Comparison of ENCODE assay signal across 11 cellular contexts in genomic region chr17:43918026-43918389, GRCh38. TPM values are rescaled to one million over a fixed set of nuclear protein-coding genes. Genes with fewer than 3 reads are reported as not detected.
DNase-seq lines count a peak whose midpoint lies in the region; ATAC-seq lines count a peak whose summit lies in the region.
"Had no signal": no experiment of that assay in that cellular context is flagged by ENCODE, and none has a peak within 500 bp of the region (broad histone marks: within the 10 kb centered on the region; RNA-seq: fewer than 3 reads in every experiment).

No MANE protein-coding gene starts in this region.

- no peaks in the 10 kb centered on the region for H3K27me3 Mint-ChIP-seq in activated T-cell treated with anti-CD3 and anti-CD28 coated beads, Interleukin-2, amount 50 U/mL, for 72 hours (ENCODE audit: low read depth)
- H3K27me3 Mint-ChIP-seq in T-cell = peaks cover 0 to 3% of the 10 kb centered on the region in 2 donors
- peaks cover 6 to 7% of the 10 kb centered on the region in 2 donors for H3K27me3 Mint-ChIP-seq in effector memory CD8-positive, alpha-beta T cell
- peaks cover 16 to 20% of the 10 kb centered on the region in 2 donors for H3K27me3 Mint-ChIP-seq in stimulated activated naive B cell treated with anti-CD40 and anti-IgM and Interleukin-4, amounts not matched to agents 10 μg/mL and 1 μg/mL and 100 μg/mL, for 72 hours

- peak overlapping the region; percentile 58 to 75 for H3K4me3 Mint-ChIP-seq in activated T-cell treated with anti-CD3 and anti-CD28 coated beads, Interleukin-2, amount 50 U/mL, for 72 hours
- H3K4me3 Mint-ChIP-seq in T-cell = peak overlapping the region; percentile 77 to 82 (median 79)
- H3K4me3 Mint-ChIP-seq in effector memory CD8-positive, alpha-beta T cell = peak overlapping the region; percentile 40 to 68
- H3K4me3 Mint-ChIP-seq in stimulated activated naive B cell treated with anti-CD40 and anti-IgM and Interleukin-4, amounts not matched to agents 10 μg/mL and 1 μg/mL and 100 μg/mL, for 72 hours = peak overlapping the region; percentile 77 to 79

- H3K36me3 Mint-ChIP-seq in activated T-cell treated with anti-CD3 and anti-CD28 coated beads, Interleukin-2, amount 50 U/mL, for 72 hours (ENCODE audit: insufficient read depth in 2 of 2) = no peaks in the 10 kb centered on the region
- H3K36me3 Mint-ChIP-seq in T-cell = no peaks in the 10 kb centered on the region
- H3K36me3 Mint-ChIP-seq in effector memory CD8-positive, alpha-beta T cell (ENCODE audit: insufficient read depth) = no peaks in the 10 kb centered on the region
- H3K36me3 Mint-ChIP-seq in stimulated activated naive B cell treated with anti-CD40 and anti-IgM and Interleukin-4, amounts not matched to agents 10 μg/mL and 1 μg/mL and 100 μg/mL, for 72 hours = peaks cover 2 to 3% of the 10 kb centered on the region in 2 donors

- CTCF ChIA-PET in T-cell (lab: Charles Lee) = interaction anchor here (0.6 to 1.2 kb wide), 3 partner anchors 11 to 191 kb away, joined by 3 to 8 read pairs (median 6); partner anchors contain the start of gene MPP2 (in 1 of the 2)

- peak in 1 of 2 donors; percentile 10 for ATAC-seq in activated T-cell treated with anti-CD3 and anti-CD28 coated beads, Interleukin-2, amount 50 U/mL, for 72 hours (replicated peaks in 1 of 2)
- peak in 1 of 4 experiments; percentile 4 for ATAC-seq in T-cell (replicated peaks in 1 of 4)
- no peak for ATAC-seq in effector memory CD8-positive, alpha-beta T cell (replicated peaks)
- no peak for ATAC-seq in stimulated activated naive B cell treated with anti-CD40 and anti-IgM and Interleukin-4, amounts not matched to agents 10 μg/mL and 1 μg/mL and 100 μg/mL, for 72 hours (replicated peaks)

- H3K27ac Mint-ChIP-seq in activated T-cell treated with anti-CD3 and anti-CD28 coated beads, Interleukin-2, amount 50 U/mL, for 72 hours = no peak overlapping the region
- H3K27ac Mint-ChIP-seq in T-cell = peak overlapping the region; percentile 29 to 77
- H3K27ac Mint-ChIP-seq in effector memory CD8-positive, alpha-beta T cell = peak overlapping the region in 1 of 2 donors; percentile 32
- no peak overlapping the region for H3K27ac Mint-ChIP-seq in stimulated activated naive B cell treated with anti-CD40 and anti-IgM and Interleukin-4, amounts not matched to agents 10 μg/mL and 1 μg/mL and 100 μg/mL, for 72 hours

- POLR2A ChIA-PET in T-cell (lab: Charles Lee) = no interaction called here

- DNase-seq in activated T-cell treated with anti-CD3 and anti-CD28 coated beads, Interleukin-2, amount 50 U/mL, for 72 hours = no peak
- no peak for DNase-seq in activated T-cell treated with anti-CD3 and anti-CD28 coated beads, Interleukin-2, amount 50 U/mL, for 48 hours
- DNase-seq in T-cell (no peak), NCI-H1092 treated with DMSO at 0.1 percent for 48 hours (lab: John Stamatoyannopoulos, UW) (no peak), NCI-H2081 (lab: John Stamatoyannopoulos, UW) (no peak), DMS53 (lab: John Stamatoyannopoulos, UW) (no peak)
- DNase-seq in effector memory CD8-positive, alpha-beta T cell = no peak
- no peak for DNase-seq in stimulated activated naive B cell treated with anti-CD40 and anti-IgM and Interleukin-4, amounts not matched to agents 10 μg/mL and 1 μg/mL and 100 μg/mL, for 72 hours
- DNase-seq: DMS79, SJCRH30 had no signal

- H3K4me1 Mint-ChIP-seq in activated T-cell treated with anti-CD3 and anti-CD28 coated beads, Interleukin-2, amount 50 U/mL, for 72 hours (ENCODE audit: low read depth) = peaks cover 19% of the 10 kb centered on the region
- H3K4me1 Mint-ChIP-seq in T-cell = peaks cover 16 to 18% (median 18%) of the 10 kb centered on the region in 3 donors
- H3K4me1 Mint-ChIP-seq in effector memory CD8-positive, alpha-beta T cell (ENCODE audit: low read depth in 2 of 2) = no peaks in the 10 kb centered on the region
- peaks cover 9 to 15% of the 10 kb centered on the region in 2 donors for H3K4me1 Mint-ChIP-seq in stimulated activated naive B cell treated with anti-CD40 and anti-IgM and Interleukin-4, amounts not matched to agents 10 μg/mL and 1 μg/mL and 100 μg/mL, for 72 hours

- H3K9me3 Mint-ChIP-seq in activated T-cell treated with anti-CD3 and anti-CD28 coated beads, Interleukin-2, amount 50 U/mL, for 72 hours = no peaks in the 10 kb centered on the region
- no peaks in the 10 kb centered on the region for H3K9me3 Mint-ChIP-seq in T-cell
- no peaks in the 10 kb centered on the region for H3K9me3 Mint-ChIP-seq in effector memory CD8-positive, alpha-beta T cell
- peaks cover 2 to 4% of the 10 kb centered on the region in 2 donors for H3K9me3 Mint-ChIP-seq in stimulated activated naive B cell treated with anti-CD40 and anti-IgM and Interleukin-4, amounts not matched to agents 10 μg/mL and 1 μg/mL and 100 μg/mL, for 72 hours

RNA-seq across cellular contexts. Expression of gene MPP2, which starts 10.7 kb away (rescaled TPM):
- total RNA-seq in activated T-cell treated with anti-CD3 and anti-CD28 coated beads, Interleukin-2, amount 50 U/mL, for 72 hours = 1 to 10 TPM; 4.0 to 4.1 TPM
- total RNA-seq in T-cell = 1 to 10 TPM; 1.6 to 5.6 (median 3.2) TPM

RNA-seq across cellular contexts. Expression of gene PPY, which starts 24.3 kb away (rescaled TPM):
- not detected for total RNA-seq in activated T-cell treated with anti-CD3 and anti-CD28 coated beads, Interleukin-2, amount 50 U/mL, for 72 hours
- not detected for total RNA-seq in T-cell
- total RNA-seq: SJCRH30, vagina had no signal

RNA-seq across cellular contexts. Expression of gene PYY, which starts 35.7 kb away (rescaled TPM):
- not detected for total RNA-seq in activated T-cell treated with anti-CD3 and anti-CD28 coated beads, Interleukin-2, amount 50 U/mL, for 72 hours
- total RNA-seq in T-cell = not detected
- total RNA-seq: SJCRH30, vagina had no signal

Comparison
In these comparisons a context has a peak if more than half of its experiments do, and no peak if none do; other contexts are left out.
1. H3K27ac Mint-ChIP-seq: peak in T-cell (2 of 2); none in activated T-cell treated with anti-CD3 and anti-CD28 coated beads, Interleukin-2, amount 50 U/mL, for 72 hours (single experiment) and stimulated activated naive B cell treated with anti-CD40 and anti-IgM and Interleukin-4, amounts not matched to agents 10 μg/mL and 1 μg/mL and 100 μg/mL, for 72 hours (single experiment).
2. Peak in every context shown above with its lines, with median percentiles within 50 percentile points of each other: H3K4me3 Mint-ChIP-seq.